ENCODE assay signal across 20 cellular contexts in the genomic region with DNA sequence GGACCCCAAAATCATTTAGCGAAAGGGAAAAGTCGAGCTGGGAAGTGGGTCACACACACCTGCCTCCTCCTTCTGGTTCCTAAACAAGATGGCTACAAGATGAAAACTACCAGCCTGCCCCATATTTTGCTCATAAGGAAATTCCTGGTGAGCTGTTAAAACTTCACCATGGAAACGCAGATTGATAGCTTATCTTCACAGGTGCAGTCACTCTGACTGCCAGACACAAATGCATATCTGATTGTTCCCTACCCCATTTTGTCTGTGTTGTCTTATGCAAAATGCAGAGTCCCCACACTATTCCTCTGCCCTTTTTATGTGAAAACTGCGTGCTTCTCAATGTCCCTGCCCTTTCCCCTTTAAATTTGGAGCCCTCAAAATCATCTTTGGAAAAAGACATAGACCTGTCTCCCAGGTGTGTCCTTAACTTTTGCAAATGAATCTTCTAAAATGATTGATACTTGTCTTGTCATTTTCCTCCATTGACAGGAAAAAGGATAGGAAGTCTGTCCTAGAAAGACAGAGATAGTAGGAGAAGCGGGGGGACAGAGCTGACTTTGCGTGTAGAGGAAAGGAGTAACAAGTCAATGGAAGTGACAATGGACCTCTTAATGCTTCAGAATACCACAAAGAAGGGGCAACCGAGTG.
"Had no signal": no experiment of that assay in that cellular context is flagged by ENCODE, and none has a peak within 500 bp of the region (broad histone marks: within the 10 kb centered on the region; RNA-seq: fewer than 3 reads in every experiment).

No MANE protein-coding gene starts in this region.

- DNase-seq: colonic mucosa; dermis blood vessel endothelial cell; heart left ventricle; hypothalamus; kidney glomerular epithelial cell; midbrain; occipital lobe; pancreas; right cardiac atrium; small intestine; stimulated activated CD4-positive, alpha-beta T cell treated with anti-CD3 and anti-CD28 coated beads, Interleukin-12 subunit alpha, Interleukin-12 subunit beta, amount 100 ng/mL, for 4 hours; stimulated activated naive CD4-positive, alpha-beta T cell; stomach; substantia nigra; transverse colon had no signal

- H3K4me1 ChIP-seq: colonic mucosa, pancreas, stomach, transverse colon had no signal

- H3K9me3 ChIP-seq: colonic mucosa, heart left ventricle, pancreas, stomach, thoracic aorta, transverse colon had no signal

- H3K27me3 ChIP-seq: colonic mucosa, pancreas, stomach, transverse colon had no signal

- ATAC-seq: esophagus mucosa; heart left ventricle; natural killer cell treated with Interleukin-12 subunit alpha and Interleukin-12 subunit beta and Interleukin-15 and Interleukin-18, amount 100 ng/mL, for 72 hours; right cardiac atrium had no signal

- H3K36me3 ChIP-seq: colonic mucosa, heart left ventricle, pancreas, stomach, thoracic aorta, transverse colon had no signal

- H3K4me3 ChIP-seq: colonic mucosa, heart left ventricle, pancreas, stomach, thoracic aorta, transverse colon had no signal

- H3K27ac ChIP-seq: colonic mucosa, heart left ventricle, pancreas, stomach, thoracic aorta, transverse colon had no signal

- FAIRE-seq: frontal cortex, islet of Langerhans, pancreas, small intestine had no signal
